In the genomic region with DNA sequence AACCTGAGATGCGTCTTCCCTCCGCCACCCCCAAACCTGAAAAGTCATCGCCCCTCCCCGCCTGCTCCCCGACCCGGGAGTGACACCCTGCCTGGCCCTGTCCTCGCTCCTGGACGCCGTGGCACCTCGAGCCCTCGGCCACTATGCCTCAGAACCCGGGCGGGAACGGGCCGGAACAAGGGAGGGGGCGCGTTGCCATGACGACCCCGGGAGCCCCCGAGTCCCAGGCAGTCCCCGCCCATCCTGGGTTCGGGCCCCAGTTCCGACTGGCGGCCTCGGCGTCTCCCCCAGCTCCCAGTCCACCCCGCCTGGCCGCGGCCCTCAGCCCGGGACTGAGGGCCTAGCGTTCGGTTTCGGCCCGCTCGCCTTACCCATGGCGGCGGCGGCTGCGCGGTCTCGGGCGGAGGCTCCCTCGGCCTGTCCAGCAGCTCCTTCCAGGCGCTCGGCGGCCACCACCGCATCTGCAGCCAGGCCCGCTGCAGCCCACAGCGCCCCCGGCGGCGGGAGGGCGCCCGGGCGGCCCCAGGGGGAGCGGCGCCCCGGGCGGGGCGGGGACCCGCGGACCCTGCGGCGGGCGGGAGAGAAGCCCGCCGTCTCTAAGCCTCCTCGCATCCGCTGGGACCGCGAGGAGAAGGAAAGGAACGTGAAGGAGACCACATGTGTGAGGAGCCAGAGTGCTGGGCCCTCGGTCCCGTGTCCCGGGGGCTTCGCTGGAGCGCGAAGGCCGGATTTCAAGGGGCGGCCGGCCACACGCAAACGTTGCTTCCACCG, we compare ENCODE assay signal across 1 cellular context.
TF ChIP-seq lines count a peak whose summit lies in the region.

A gene with protein sequence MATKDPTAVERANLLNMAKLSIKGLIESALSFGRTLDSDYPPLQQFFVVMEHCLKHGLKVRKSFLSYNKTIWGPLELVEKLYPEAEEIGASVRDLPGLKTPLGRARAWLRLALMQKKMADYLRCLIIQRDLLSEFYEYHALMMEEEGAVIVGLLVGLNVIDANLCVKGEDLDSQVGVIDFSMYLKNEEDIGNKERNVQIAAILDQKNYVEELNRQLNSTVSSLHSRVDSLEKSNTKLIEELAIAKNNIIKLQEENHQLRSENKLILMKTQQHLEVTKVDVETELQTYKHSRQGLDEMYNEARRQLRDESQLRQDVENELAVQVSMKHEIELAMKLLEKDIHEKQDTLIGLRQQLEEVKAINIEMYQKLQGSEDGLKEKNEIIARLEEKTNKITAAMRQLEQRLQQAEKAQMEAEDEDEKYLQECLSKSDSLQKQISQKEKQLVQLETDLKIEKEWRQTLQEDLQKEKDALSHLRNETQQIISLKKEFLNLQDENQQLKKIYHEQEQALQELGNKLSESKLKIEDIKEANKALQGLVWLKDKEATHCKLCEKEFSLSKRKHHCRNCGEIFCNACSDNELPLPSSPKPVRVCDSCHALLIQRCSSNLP (minus strand): TSS at position 463 of the 771 bp plus-strand sequence. CDS start 88 bp downstream, at position 375.

TF ChIP-seq in HepG2, 621 proteins besides CTCF, POLR2A, EP300 and RAD21 (continued from another document and continues in another):
- no peak; the same call in 1 of the 2 replicates for TF ChIP-seq GMEB1 (CRISPR knock-in tag; IDR thresholded peaks at IDR 0.05; ENCODE audit: borderline replicate concordance)
- TF ChIP-seq, protein P1, sequence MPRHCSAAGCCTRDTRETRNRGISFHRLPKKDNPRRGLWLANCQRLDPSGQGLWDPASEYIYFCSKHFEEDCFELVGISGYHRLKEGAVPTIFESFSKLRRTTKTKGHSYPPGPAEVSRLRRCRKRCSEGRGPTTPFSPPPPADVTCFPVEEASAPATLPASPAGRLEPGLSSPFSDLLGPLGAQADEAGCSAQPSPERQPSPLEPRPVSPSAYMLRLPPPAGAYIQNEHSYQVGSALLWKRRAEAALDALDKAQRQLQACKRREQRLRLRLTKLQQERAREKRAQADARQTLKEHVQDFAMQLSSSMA (CRISPR knock-in tag; IDR thresholded peaks at IDR 0.05) = no peak
- no peak for TF ChIP-seq ZNF207 (IDR thresholded peaks at IDR 0.05; ENCODE audit: borderline replicate concordance)
- no peak for TF ChIP-seq TOE1 (CRISPR knock-in tag; IDR thresholded peaks at IDR 0.05)
- TF ChIP-seq U2AF1 (optimal IDR thresholded peaks at IDR 0.05; ENCODE audit: low read depth, low read length) = no peak
- TF ChIP-seq ZSCAN30 (CRISPR knock-in tag; IDR thresholded peaks at IDR 0.05) = 0 out of 2 replicates have a peak, but pooled peaks have one; percentile 66
- no peak for TF ChIP-seq HNF1A (IDR thresholded peaks at IDR 0.05; ENCODE audit: low read depth)
- TF ChIP-seq HNF1A (CRISPR knock-in tag; IDR thresholded peaks at IDR 0.05; ENCODE audit: borderline replicate concordance) = no peak
- no peak for TF ChIP-seq ZNF761 (CRISPR knock-in tag; conservative IDR thresholded peaks at IDR 0.05)
- TF ChIP-seq THRA (CRISPR knock-in tag; IDR thresholded peaks at IDR 0.05; ENCODE audit: borderline replicate concordance) = no peak
- no peak; the same call in 1 of the 2 replicates for TF ChIP-seq GATAD2A (CRISPR knock-in tag; IDR thresholded peaks at IDR 0.05)
- peak; percentile 92 for TF ChIP-seq ZFX (CRISPR knock-in tag; IDR thresholded peaks at IDR 0.05; ENCODE audit: low read depth)
- peak; percentile 86 for TF ChIP-seq KDM5B (CRISPR knock-in tag; IDR thresholded peaks at IDR 0.05; ENCODE audit: borderline replicate concordance)
- no peak for TF ChIP-seq ZNF740 (CRISPR knock-in tag; IDR thresholded peaks at IDR 0.05)
- 0 out of 2 replicates have a peak, but pooled peaks have one; percentile 31 for TF ChIP-seq ZNF691 (CRISPR knock-in tag; IDR thresholded peaks at IDR 0.05; ENCODE audit: borderline replicate concordance, low read depth)
- peak; percentile 53; the same call in 1 of the 2 replicates for TF ChIP-seq KDM5A (IDR thresholded peaks at IDR 0.05; ENCODE audit: borderline replicate concordance, low read length)
- TF ChIP-seq, protein P2, sequence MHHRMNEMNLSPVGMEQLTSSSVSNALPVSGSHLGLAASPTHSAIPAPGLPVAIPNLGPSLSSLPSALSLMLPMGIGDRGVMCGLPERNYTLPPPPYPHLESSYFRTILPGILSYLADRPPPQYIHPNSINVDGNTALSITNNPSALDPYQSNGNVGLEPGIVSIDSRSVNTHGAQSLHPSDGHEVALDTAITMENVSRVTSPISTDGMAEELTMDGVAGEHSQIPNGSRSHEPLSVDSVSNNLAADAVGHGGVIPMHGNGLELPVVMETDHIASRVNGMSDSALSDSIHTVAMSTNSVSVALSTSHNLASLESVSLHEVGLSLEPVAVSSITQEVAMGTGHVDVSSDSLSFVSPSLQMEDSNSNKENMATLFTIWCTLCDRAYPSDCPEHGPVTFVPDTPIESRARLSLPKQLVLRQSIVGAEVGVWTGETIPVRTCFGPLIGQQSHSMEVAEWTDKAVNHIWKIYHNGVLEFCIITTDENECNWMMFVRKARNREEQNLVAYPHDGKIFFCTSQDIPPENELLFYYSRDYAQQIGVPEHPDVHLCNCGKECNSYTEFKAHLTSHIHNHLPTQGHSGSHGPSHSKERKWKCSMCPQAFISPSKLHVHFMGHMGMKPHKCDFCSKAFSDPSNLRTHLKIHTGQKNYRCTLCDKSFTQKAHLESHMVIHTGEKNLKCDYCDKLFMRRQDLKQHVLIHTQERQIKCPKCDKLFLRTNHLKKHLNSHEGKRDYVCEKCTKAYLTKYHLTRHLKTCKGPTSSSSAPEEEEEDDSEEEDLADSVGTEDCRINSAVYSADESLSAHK (CRISPR knock-in tag; IDR thresholded peaks at IDR 0.05; ENCODE audit: borderline replicate concordance) = no peak
- no peak for TF ChIP-seq MAFK (conservative IDR thresholded peaks at IDR 0.05 in 1 of 2, IDR thresholded peaks at IDR 0.05 in 1 of 2; ENCODE audit: low read length in 2 of 2)
- peak; percentile 66; the same call in 1 of the 2 replicates for TF ChIP-seq HINFP (CRISPR knock-in tag; IDR thresholded peaks at IDR 0.05; ENCODE audit: low read depth)
- TF ChIP-seq ZBTB21 (CRISPR knock-in tag; IDR thresholded peaks at IDR 0.05) = no peak
- no peak for TF ChIP-seq KLF6 (CRISPR knock-in tag; IDR thresholded peaks at IDR 0.05)
- no peak for TF ChIP-seq CBX5 (CRISPR knock-in tag; IDR thresholded peaks at IDR 0.05; ENCODE audit: borderline replicate concordance)
- TF ChIP-seq SALL2 (CRISPR knock-in tag; IDR thresholded peaks at IDR 0.05) = no peak
- TF ChIP-seq ZNF775 (CRISPR knock-in tag; IDR thresholded peaks at IDR 0.05; ENCODE audit: borderline replicate concordance) = no peak
- TF ChIP-seq WIZ (CRISPR knock-in tag; IDR thresholded peaks at IDR 0.05) = peak; percentile 77; the same call in 1 of the 2 replicates
- no peak for TF ChIP-seq RBAK (CRISPR knock-in tag; IDR thresholded peaks at IDR 0.05)
- TF ChIP-seq ZNF607 (CRISPR knock-in tag; IDR thresholded peaks at IDR 0.05; ENCODE audit: borderline replicate concordance) = no peak; the same call in 1 of the 2 replicates
- no peak; the same call in 1 of the 2 replicates for TF ChIP-seq PAX8 (CRISPR knock-in tag; IDR thresholded peaks at IDR 0.05; ENCODE audit: borderline replicate concordance)
- peak; percentile 39; the same call in 1 of the 2 replicates for TF ChIP-seq ZNF329 (CRISPR knock-in tag; IDR thresholded peaks at IDR 0.05; ENCODE audit: low read depth)
- TF ChIP-seq ZC3H4 (CRISPR knock-in tag; IDR thresholded peaks at IDR 0.05; ENCODE audit: borderline replicate concordance) = no peak
- no peak for TF ChIP-seq SIX4 (CRISPR knock-in tag; IDR thresholded peaks at IDR 0.05)
- TF ChIP-seq ZNF749 (CRISPR knock-in tag; IDR thresholded peaks at IDR 0.05; ENCODE audit: borderline replicate concordance) = peak; percentile 71; the same call in 1 of the 2 replicates
- TF ChIP-seq HOXA7 (CRISPR knock-in tag; IDR thresholded peaks at IDR 0.05) = no peak
- TF ChIP-seq ZNF670 (CRISPR knock-in tag; IDR thresholded peaks at IDR 0.05; ENCODE audit: borderline replicate concordance) = peak; percentile 7; the same call in 1 of the 2 replicates
- TF ChIP-seq TAF15 (IDR thresholded peaks at IDR 0.05; ENCODE audit: low read depth, low read length, poor library complexity, severe bottlenecking) = no peak
- TF ChIP-seq USF2 (IDR thresholded peaks at IDR 0.05; ENCODE audit: low read depth, low read length) = no peak
- TF ChIP-seq USF2 (CRISPR knock-in tag; IDR thresholded peaks at IDR 0.05; ENCODE audit: borderline replicate concordance) = no peak
